In genomic region chr11:125364085-125364822, GRCh38 we compare ENCODE assay signal across 13 cellular contexts.
DNase-seq lines count a peak whose midpoint lies in the region; ATAC-seq and TF ChIP-seq lines count a peak whose summit lies in the region.
"Had no signal": no experiment of that assay in that cellular context is flagged by ENCODE, and none has a peak within 500 bp of the region (broad histone marks: within the 10 kb centered on the region; RNA-seq: fewer than 3 reads in every experiment).

No MANE protein-coding gene starts in this region.

- intact Hi-C loops in Right ventricle myocardium inferior (cut with DNase I) (no loop called here), left ventricle myocardium inferior (cut with micrococcal nuclease) (no loop called here), upper lobe of right lung (cut with DNase I) (no loop called here)

- TF ChIP-seq CTCF in left ventricle myocardium inferior (IDR thresholded peaks at IDR 0.05; ENCODE audit: borderline replicate concordance) (no peak), WI38 (IDR thresholded peaks at IDR 0.05; ENCODE audit: low read depth, low read length) (peak; percentile 37; the same call in 1 of the 2 replicates), fibroblast of pulmonary artery (IDR thresholded peaks at IDR 0.05; ENCODE audit: low read length, missing control alignments) (peak; percentile 27), upper lobe of right lung (IDR thresholded peaks at IDR 0.05) (no peak)

- H3K4me3 ChIP-seq in left ventricle myocardium inferior (no peak overlapping the region), WI38 (ENCODE audit: low read depth, low read length) (no peak overlapping the region), fibroblast of pulmonary artery (replicated peaks; ENCODE audit: low read depth, low read length) (no peak overlapping the region), upper lobe of right lung (no peak overlapping the region)
- H3K4me3 ChIP-seq: cardiac muscle cell, vagina had no signal

- H3K9me3 ChIP-seq in left ventricle myocardium inferior (replicated peaks): no peaks in the 10 kb centered on the region
- H3K9me3 ChIP-seq in upper lobe of right lung: no peaks in the 10 kb centered on the region
- H3K9me3 ChIP-seq: vagina had no signal

- H3K4me1 ChIP-seq in left ventricle myocardium inferior: peaks cover 3% of the 10 kb centered on the region
- peaks cover 4% of the 10 kb centered on the region for H3K4me1 ChIP-seq in upper lobe of right lung
- H3K4me1 ChIP-seq: vagina had no signal

- ATAC-seq in Right ventricle myocardium inferior (no peak), upper lobe of right lung (no peak), GM21786 (IDR thresholded peaks at IDR 0.05; ENCODE audit: unreplicated experiment) (no peak), HG03457 (IDR thresholded peaks at IDR 0.05; ENCODE audit: unreplicated experiment) (no peak)

- DNase-seq in Right ventricle myocardium inferior (ENCODE audit: missing footprints): peak; percentile 40
- no peak for DNase-seq in left ventricle myocardium inferior
- peak; percentile 34 for DNase-seq in fibroblast of pulmonary artery (ENCODE audit: low read depth)
- DNase-seq in upper lobe of right lung: no peak
- no peak for DNase-seq in NOMO-1 (lab: John Stamatoyannopoulos, UW; ENCODE audit: unreplicated experiment in 2 of 2)
- DNase-seq: activated CD4-positive, CD25-positive, alpha-beta regulatory T cell treated with anti-CD3 and anti-CD28 coated beads, Interleukin-2, amount 50 U/mL, for 72 hours; NCI-H1105 treated with DMSO at 0.1 percent for 48 hours; NCI-H748 treated with DMSO at 0.1 percent for 48 hours had no signal

- H3K27ac ChIP-seq in left ventricle myocardium inferior (replicated peaks) (no peak overlapping the region), upper lobe of right lung (peak overlapping the region; percentile 11)
- H3K27ac ChIP-seq: cardiac muscle cell, vagina had no signal

- H3K27me3 ChIP-seq in left ventricle myocardium inferior (ENCODE audit: low read depth) (no peaks in the 10 kb centered on the region), upper lobe of right lung (peaks cover 5% of the 10 kb centered on the region)
- H3K27me3 ChIP-seq: cardiac muscle cell, vagina had no signal

- no peaks in the 10 kb centered on the region for H3K36me3 ChIP-seq in left ventricle myocardium inferior
- H3K36me3 ChIP-seq in upper lobe of right lung: no peaks in the 10 kb centered on the region
- H3K36me3 ChIP-seq: cardiac muscle cell, vagina had no signal

Comparison
In these comparisons a context has a peak if more than half of its experiments do, and no peak if none do; other contexts are left out.
1. DNase-seq: peak in Right ventricle myocardium inferior (single experiment) and fibroblast of pulmonary artery (single experiment); none in left ventricle myocardium inferior (single experiment), upper lobe of right lung (single experiment) and NOMO-1 (0 of 2).
2. CTCF ChIP-seq: peak in WI38 (single experiment) and fibroblast of pulmonary artery (single experiment); none in left ventricle myocardium inferior (single experiment) and upper lobe of right lung (single experiment).